Comparison of ENCODE assay signal across 8 cellular contexts in genomic region chr10:45972106-45972812, GRCh38. TPM values are rescaled to one million over a fixed set of nuclear protein-coding genes. Genes with fewer than 3 reads are reported as not detected.
A peak's percentile ranks its signal among the peaks of the same experiment; 100 is the strongest.
DNase-seq lines count a peak whose midpoint lies in the region; ATAC-seq and TF ChIP-seq lines count a peak whose summit lies in the region.
"Not testable (repeated sequence)": the region's sequence is repeated elsewhere in the genome, so short reads cannot be mapped to it uniquely, and the experiment has no call there.

TSS of gene TIMM23 (plus strand) at chr10:45972489. CDS start at chr10:45972625, 136 bp downstream.

- H3K27ac Mint-ChIP-seq in activated B cell treated with CpG ODN at 0.5 μM for 24 hours: peak within 1 kb of the TSS; percentile 91

- H3K9ac ChIP-seq in mammary epithelial cell (ENCODE audit: insufficient read depth, low read length): peak within 1 kb of the TSS; percentile 93
- H3K9ac ChIP-seq in iPS-20b (ENCODE audit: low read depth, low read length): peak within 1 kb of the TSS; percentile 96
- peak within 1 kb of the TSS; percentile 91 for H3K9ac ChIP-seq in skeletal muscle satellite cell (ENCODE audit: low read depth, low read length)

- ATAC-seq in GM18868 (IDR thresholded peaks at IDR 0.05; ENCODE audit: unreplicated experiment): peak; percentile 78
- peak; percentile 57 for ATAC-seq in HG03097 (IDR thresholded peaks at IDR 0.05; ENCODE audit: low FRiP score, unreplicated experiment)
- peak; percentile 88 for ATAC-seq in activated B cell treated with CpG ODN at 0.5 μM for 24 hours (ENCODE audit: low read depth)

- peak within 1 kb of the TSS; percentile 84 for H3K4me2 ChIP-seq in mammary epithelial cell (ENCODE audit: insufficient read depth, low read depth, low read length)
- peak within 1 kb of the TSS; percentile 85 for H3K4me2 ChIP-seq in skeletal muscle satellite cell (ENCODE audit: low read length)

- H3K4me3 Mint-ChIP-seq in activated B cell treated with CpG ODN at 0.5 μM for 24 hours: peak within 1 kb of the TSS; percentile 100

- in situ Hi-C loops in mammary epithelial cell (cut with MboI; ENCODE audit: low sequenced_read_pairs in 2 of 2): not testable (repeated sequence)

- H4K20me1 ChIP-seq in mammary epithelial cell (ENCODE audit: insufficient read depth, low read length): not testable (repeated sequence)

- H2AFZ ChIP-seq in ACC112 (ENCODE audit: low read length, unreplicated experiment) (peak within 1 kb of the TSS; percentile 81), mammary epithelial cell (ENCODE audit: low read depth, low read length) (peak within 1 kb of the TSS; percentile 88)

- not testable (repeated sequence) for H3K9me3 ChIP-seq in mammary epithelial cell (replicated peaks; ENCODE audit: insufficient read depth, low read length); iPS-20b (ENCODE audit: insufficient read depth, low read depth, low read length); skeletal muscle satellite cell (replicated peaks; ENCODE audit: low read length)

- H3K79me2 ChIP-seq in ACC112 (ENCODE audit: control insufficient read depth, insufficient read depth, low read length, unreplicated experiment): peaks cover 66% of the 10 kb centered on the region
- peaks cover 75% of the 10 kb centered on the region for H3K79me2 ChIP-seq in mammary epithelial cell (ENCODE audit: insufficient read depth, low read length)

- H3K4me3 ChIP-seq in ACC112 (ENCODE audit: low read depth, low read length): peak within 1 kb of the TSS; percentile 91
- H3K4me3 ChIP-seq in mammary epithelial cell (replicated peaks in 1 of 3; ENCODE audit: insufficient read depth in 1 of 3, low read depth in 2 of 3, low read length in 3 of 3): peak within 1 kb of the TSS; percentile 74 to 91 (median 76)
- H3K4me3 ChIP-seq in iPS-20b (ENCODE audit: low read length): peak within 1 kb of the TSS; percentile 95
- peak within 1 kb of the TSS; percentile 93 for H3K4me3 ChIP-seq in skeletal muscle satellite cell (ENCODE audit: low read length)

- peaks cover 35% of the 10 kb centered on the region for H3K4me1 Mint-ChIP-seq in activated B cell treated with CpG ODN at 0.5 μM for 24 hours

- CTCF ChIA-PET in activated B cell treated with CpG ODN at 0.5 μM for 24 hours (lab: Charles Lee): not testable (repeated sequence)
- CTCF ChIA-PET in mammary epithelial cell (lab: Charles Lee; ENCODE audit: low non-redundant PET): interaction anchor here (0.6 kb wide), 1 partner anchor 24 kb away, joined by 7 read pairs; no protein-coding TSS in a partner anchor

- WGBS in mammary epithelial cell (ENCODE audit: low coverage, missing lambda C conversion rate): 0% methylated on average over 19 of the region's 60 CpGs

- peak; percentile 43 for DNase-seq in NCI-H2227 treated with DMSO at 0.1 percent for 48 hours (lab: John Stamatoyannopoulos, UW)
- peak; percentile 89 for DNase-seq in activated B cell treated with CpG ODN at 0.5 μM for 24 hours
- DNase-seq in mammary epithelial cell: peak; percentile 86

- H3K27me3 Mint-ChIP-seq in activated B cell treated with CpG ODN at 0.5 μM for 24 hours: not testable (repeated sequence)

- H3K4me1 ChIP-seq in ACC112 (ENCODE audit: control insufficient read depth, insufficient read depth, low read length, unreplicated experiment); mammary epithelial cell (ENCODE audit: insufficient read depth, low read length); iPS-20b (ENCODE audit: insufficient read depth, low read length); skeletal muscle satellite cell (ENCODE audit: control insufficient read depth, insufficient read depth, low read length): not testable (repeated sequence)

- dilution Hi-C loops in mammary epithelial cell (cut with HindIII; ENCODE audit: low sequenced_read_pairs): not testable (repeated sequence)

- H3K36me3 ChIP-seq in ACC112 (ENCODE audit: insufficient read depth, low read length); mammary epithelial cell (ENCODE audit: insufficient read depth, low read length); iPS-20b (ENCODE audit: insufficient read depth, low read depth, low read length); skeletal muscle satellite cell (ENCODE audit: insufficient read depth, low read length): not testable (repeated sequence)

- H3K9me3 Mint-ChIP-seq in activated B cell treated with CpG ODN at 0.5 μM for 24 hours: not testable (repeated sequence)

- H3K27me3 ChIP-seq in ACC112 (ENCODE audit: insufficient read depth, low read length); mammary epithelial cell (ENCODE audit: insufficient read depth, low read length); iPS-20b (ENCODE audit: insufficient read depth, low read length); skeletal muscle satellite cell (ENCODE audit: control insufficient read depth, insufficient read depth, low read length): not testable (repeated sequence)

- not testable (repeated sequence) for TF ChIP-seq CTCF in activated B cell treated with CpG ODN at 0.5 μM for 24 hours (IDR thresholded peaks at IDR 0.05); mammary epithelial cell (conservative IDR thresholded peaks at IDR 0.05 in 1 of 2, IDR thresholded peaks at IDR 0.05 in 1 of 2; ENCODE audit: extremely low read depth in 1 of 2, insufficient read depth in 1 of 2, low read depth in 1 of 2, low read length in 2 of 2)

- POLR2A ChIA-PET in activated B cell treated with CpG ODN at 0.5 μM for 24 hours (lab: Charles Lee): not testable (repeated sequence)

- intact Hi-C loops in activated B cell treated with CpG ODN at 0.5 μM for 24 hours (cut with micrococcal nuclease): loop anchor here (1.0 to 5.0 kb wide), 3 partner anchors 51 to 510 kb away; partner anchors contain the start of gene NCOA4
- intact Hi-C loops in mammary epithelial cell (cut with micrococcal nuclease): not testable (repeated sequence)

- TSS peak; percentile 37 for BruUV-seq in mammary epithelial cell (replicated peaks; lab: Mats Ljungman, UMichigan)

- H3K27ac ChIP-seq in ACC112 (ENCODE audit: low read depth, low read length) (peak within 1 kb of the TSS; percentile 68; the same call in 1 of the 2 replicates), mammary epithelial cell (ENCODE audit: insufficient read depth, low read depth, low read length) (peak within 1 kb of the TSS; percentile 82)
- H3K27ac ChIP-seq in iPS-20b (ENCODE audit: low read length): not testable (repeated sequence)

- peaks cover 22% of the 10 kb centered on the region for H3K36me3 Mint-ChIP-seq in activated B cell treated with CpG ODN at 0.5 μM for 24 hours (ENCODE audit: low read depth)

RNA-seq across cellular contexts. Expression of gene TIMM23, which starts in this region (rescaled TPM):
- total RNA-seq in activated B cell treated with CpG ODN at 0.5 μM for 24 hours: 47.2 and 50.1 TPM in 2 replicates
- total RNA-seq in mammary epithelial cell: 10 to 100 TPM; 51.8 to 84.4 TPM
- polyA plus RNA-seq in mammary epithelial cell: 99.6 TPM
- polyA minus RNA-seq in mammary epithelial cell: 126 TPM
- 66.4 and 83.0 TPM in 2 replicates for total RNA-seq in skeletal muscle satellite cell (2012; rRNA removed)
